7 cellular contexts compared by ENCODE assay signal in the genomic region with DNA sequence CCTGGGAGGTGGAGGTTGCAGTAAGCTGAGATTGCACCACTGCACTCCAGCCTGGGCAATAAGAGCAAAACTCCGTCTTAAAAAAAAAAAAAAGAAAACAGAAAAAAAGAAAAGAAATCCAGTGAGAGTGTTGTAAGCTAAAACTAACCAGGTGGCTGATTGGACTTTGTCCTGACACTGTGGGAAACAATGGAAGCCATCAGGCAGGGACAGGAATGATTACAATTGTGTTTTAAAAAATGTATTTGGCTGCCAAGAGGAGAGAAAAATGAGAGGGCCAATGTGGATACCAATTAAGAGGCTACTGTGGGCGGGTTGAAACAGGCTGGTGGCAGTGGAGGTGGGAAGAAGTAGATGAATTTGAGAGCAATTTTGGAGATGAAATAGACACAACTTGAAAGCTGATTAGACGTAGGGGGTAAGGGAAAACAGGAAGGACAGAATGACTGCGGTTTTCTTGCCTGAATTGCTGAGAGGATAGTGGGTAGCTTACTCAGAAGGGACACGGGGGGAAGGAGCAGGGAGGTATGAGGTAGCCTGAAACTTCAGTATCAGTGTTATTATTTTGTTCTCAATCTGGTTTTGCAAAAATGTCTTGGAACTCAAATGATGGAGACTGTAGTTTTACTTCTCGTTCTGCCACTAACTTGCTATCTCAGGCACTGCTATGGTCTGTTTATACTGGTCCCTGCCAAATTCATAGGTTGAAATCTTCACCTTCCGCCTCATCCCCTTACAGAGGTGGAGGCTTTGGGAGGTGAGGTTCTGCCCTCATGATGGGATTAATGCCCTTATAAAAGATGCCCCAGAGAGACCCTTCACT. TPM values are rescaled to one million over a fixed set of nuclear protein-coding genes. Genes with fewer than 3 reads are reported as not detected.
DNase-seq lines count a peak whose midpoint lies in the region; ATAC-seq and TF ChIP-seq lines count a peak whose summit lies in the region.

No MANE protein-coding gene starts in this region.

- DNase-seq in activated B cell treated with CpG ODN at 0.5 μM for 24 hours (no peak), trophoblast cell (no peak), GM13977 (ENCODE audit: low spot score) (no peak)

- ATAC-seq in GM18858 (IDR thresholded peaks at IDR 0.05; ENCODE audit: unreplicated experiment) = peak; percentile 49
- ATAC-seq in activated B cell treated with CpG ODN at 0.5 μM for 24 hours (ENCODE audit: low read depth) = peak; percentile 70
- no peak for ATAC-seq in HG03520 (IDR thresholded peaks at IDR 0.05; ENCODE audit: unreplicated experiment)
- ATAC-seq in HG03378 (IDR thresholded peaks at IDR 0.05; ENCODE audit: unreplicated experiment) = no peak

- no peaks in the 10 kb centered on the region for H3K9me3 Mint-ChIP-seq in activated B cell treated with CpG ODN at 0.5 μM for 24 hours

- H2BK5ac ChIP-seq in trophoblast cell (ENCODE audit: low read depth, low read length, poor library complexity) = no peak overlapping the region

- H3K9me3 ChIP-seq in trophoblast cell (ENCODE audit: insufficient read depth, low read depth, low read length) = no peaks in the 10 kb centered on the region

- no peak overlapping the region for H2BK120ac ChIP-seq in trophoblast cell (ENCODE audit: insufficient read depth, low read length, poor library complexity)

- H3K9ac ChIP-seq in trophoblast cell (ENCODE audit: low read length) = no peak overlapping the region

- TF ChIP-seq CTCF in activated B cell treated with CpG ODN at 0.5 μM for 24 hours (IDR thresholded peaks at IDR 0.05) = no peak
- no peak for TF ChIP-seq CTCF in GM13977 (IDR thresholded peaks at IDR 0.05; ENCODE audit: extremely low read depth, insufficient read depth, missing control alignments)

- peak overlapping the region; percentile 33 for H3K4me3 Mint-ChIP-seq in activated B cell treated with CpG ODN at 0.5 μM for 24 hours

- no peak overlapping the region for H3K14ac ChIP-seq in trophoblast cell (ENCODE audit: low read length)

- H3K79me1 ChIP-seq in trophoblast cell (ENCODE audit: low read length) = no peaks in the 10 kb centered on the region

- peaks cover 5 to 13% of the 10 kb centered on the region in 2 experiments for H3K4me1 ChIP-seq in trophoblast cell (ENCODE audit: control insufficient read depth in 1 of 2, insufficient read depth in 2 of 2, low read length in 2 of 2)

- TF ChIP-seq EP300 in Ishikawa (IDR thresholded peaks at IDR 0.05; ENCODE audit: borderline replicate concordance) = peak; percentile 28; the same call in 1 of the 2 replicates

- no CpG with 5 or more reads among the region's 7 CpGs for WGBS in trophoblast cell (ENCODE audit: extremely low coverage, insufficient coverage, insufficient read length)

- no peak overlapping the region for H3K27ac ChIP-seq in trophoblast cell (ENCODE audit: low read depth, low read length)

- intact Hi-C loops in activated B cell treated with CpG ODN at 0.5 μM for 24 hours (cut with micrococcal nuclease) = loop anchor here (1.0 to 5.0 kb wide), 4 partner anchors 12 to 37 kb away; no protein-coding TSS in a partner anchor

- H3K4ac ChIP-seq in trophoblast cell (ENCODE audit: low read depth, low read length) = no peak overlapping the region

- POLR2A ChIA-PET in activated B cell treated with CpG ODN at 0.5 μM for 24 hours (lab: Charles Lee) = interaction anchor here (0.6 to 2.7 kb wide), 12 partner anchors 12 to 309 kb away, joined by 3 to 14 read pairs (median 5); no protein-coding TSS in a partner anchor

- H3K27me3 Mint-ChIP-seq in activated B cell treated with CpG ODN at 0.5 μM for 24 hours = no peaks in the 10 kb centered on the region

- no peak for TF ChIP-seq RAD21 in Ishikawa (IDR thresholded peaks at IDR 0.05; ENCODE audit: low read depth)

- H3K4me2 ChIP-seq in trophoblast cell (ENCODE audit: low read length) = no peak overlapping the region

- no peak overlapping the region for H4K8ac ChIP-seq in trophoblast cell (ENCODE audit: low read depth, low read length)

- H3K27ac Mint-ChIP-seq in activated B cell treated with CpG ODN at 0.5 μM for 24 hours = peak overlapping the region; percentile 85

- H2AK5ac ChIP-seq in trophoblast cell (ENCODE audit: low read length) = no peak overlapping the region

- peak overlapping the region; percentile 55 for H2BK12ac ChIP-seq in trophoblast cell (ENCODE audit: low read length)

- no peak overlapping the region for H3K23ac ChIP-seq in trophoblast cell (ENCODE audit: low read length)

- no peaks in the 10 kb centered on the region for H3K79me2 ChIP-seq in trophoblast cell (ENCODE audit: control insufficient read depth, insufficient read depth, low read length, poor library complexity)

- H3K27me3 ChIP-seq in trophoblast cell (ENCODE audit: insufficient read depth, low read length) = no peaks in the 10 kb centered on the region

- CTCF ChIA-PET in activated B cell treated with CpG ODN at 0.5 μM for 24 hours (lab: Charles Lee) = interaction anchor here (1.3 to 1.4 kb wide), 2 partner anchors 15 to 20 kb away, joined by 3 to 5 read pairs; no protein-coding TSS in a partner anchor

- no peak overlapping the region for H3K4me3 ChIP-seq in trophoblast cell (ENCODE audit: low read depth, low read length)

- in situ Hi-C loops in GM13977 (cut with MboI; ENCODE audit: low pct_unique_long_range_greater_than_20kb, low sequenced_read_pairs, unreplicated experiment) = no loop called here

- H3K18ac ChIP-seq in trophoblast cell (ENCODE audit: low read length) = no peak overlapping the region

- no peak overlapping the region for H4K12ac ChIP-seq in trophoblast cell (ENCODE audit: low read depth, low read length)

- H4K91ac ChIP-seq in trophoblast cell (ENCODE audit: low read depth, low read length) = no peak overlapping the region

- H2AFZ ChIP-seq in trophoblast cell (ENCODE audit: insufficient read depth, low read length, poor library complexity) = no peak overlapping the region

- peaks cover 77% of the 10 kb centered on the region for H3K4me1 Mint-ChIP-seq in activated B cell treated with CpG ODN at 0.5 μM for 24 hours

- no peaks in the 10 kb centered on the region for H3K36me3 ChIP-seq in trophoblast cell (ENCODE audit: control insufficient read depth in 1 of 2, insufficient read depth in 2 of 2, low read length in 2 of 2)

- no peaks in the 10 kb centered on the region for H3K36me3 Mint-ChIP-seq in activated B cell treated with CpG ODN at 0.5 μM for 24 hours (ENCODE audit: low read depth)

TF ChIP-seq in Ishikawa, 13 proteins besides CTCF, POLR2A, EP300 and RAD21:
- TF ChIP-seq CEBPB (IDR thresholded peaks at IDR 0.05) (no peak), YY1 (IDR thresholded peaks at IDR 0.05; ENCODE audit: low read depth) (no peak), FOXM1 (IDR thresholded peaks at IDR 0.05; ENCODE audit: borderline replicate concordance, low read depth) (no peak)
- TF ChIP-seq, protein P1, sequence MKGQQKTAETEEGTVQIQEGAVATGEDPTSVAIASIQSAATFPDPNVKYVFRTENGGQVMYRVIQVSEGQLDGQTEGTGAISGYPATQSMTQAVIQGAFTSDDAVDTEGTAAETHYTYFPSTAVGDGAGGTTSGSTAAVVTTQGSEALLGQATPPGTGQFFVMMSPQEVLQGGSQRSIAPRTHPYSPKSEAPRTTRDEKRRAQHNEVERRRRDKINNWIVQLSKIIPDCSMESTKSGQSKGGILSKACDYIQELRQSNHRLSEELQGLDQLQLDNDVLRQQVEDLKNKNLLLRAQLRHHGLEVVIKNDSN (IDR thresholded peaks at IDR 0.05) = no peak
- TF ChIP-seq, protein P2, sequence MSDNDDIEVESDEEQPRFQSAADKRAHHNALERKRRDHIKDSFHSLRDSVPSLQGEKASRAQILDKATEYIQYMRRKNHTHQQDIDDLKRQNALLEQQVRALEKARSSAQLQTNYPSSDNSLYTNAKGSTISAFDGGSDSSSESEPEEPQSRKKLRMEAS (IDR thresholded peaks at IDR 0.05) = no peak
- TF ChIP-seq, protein P3, sequence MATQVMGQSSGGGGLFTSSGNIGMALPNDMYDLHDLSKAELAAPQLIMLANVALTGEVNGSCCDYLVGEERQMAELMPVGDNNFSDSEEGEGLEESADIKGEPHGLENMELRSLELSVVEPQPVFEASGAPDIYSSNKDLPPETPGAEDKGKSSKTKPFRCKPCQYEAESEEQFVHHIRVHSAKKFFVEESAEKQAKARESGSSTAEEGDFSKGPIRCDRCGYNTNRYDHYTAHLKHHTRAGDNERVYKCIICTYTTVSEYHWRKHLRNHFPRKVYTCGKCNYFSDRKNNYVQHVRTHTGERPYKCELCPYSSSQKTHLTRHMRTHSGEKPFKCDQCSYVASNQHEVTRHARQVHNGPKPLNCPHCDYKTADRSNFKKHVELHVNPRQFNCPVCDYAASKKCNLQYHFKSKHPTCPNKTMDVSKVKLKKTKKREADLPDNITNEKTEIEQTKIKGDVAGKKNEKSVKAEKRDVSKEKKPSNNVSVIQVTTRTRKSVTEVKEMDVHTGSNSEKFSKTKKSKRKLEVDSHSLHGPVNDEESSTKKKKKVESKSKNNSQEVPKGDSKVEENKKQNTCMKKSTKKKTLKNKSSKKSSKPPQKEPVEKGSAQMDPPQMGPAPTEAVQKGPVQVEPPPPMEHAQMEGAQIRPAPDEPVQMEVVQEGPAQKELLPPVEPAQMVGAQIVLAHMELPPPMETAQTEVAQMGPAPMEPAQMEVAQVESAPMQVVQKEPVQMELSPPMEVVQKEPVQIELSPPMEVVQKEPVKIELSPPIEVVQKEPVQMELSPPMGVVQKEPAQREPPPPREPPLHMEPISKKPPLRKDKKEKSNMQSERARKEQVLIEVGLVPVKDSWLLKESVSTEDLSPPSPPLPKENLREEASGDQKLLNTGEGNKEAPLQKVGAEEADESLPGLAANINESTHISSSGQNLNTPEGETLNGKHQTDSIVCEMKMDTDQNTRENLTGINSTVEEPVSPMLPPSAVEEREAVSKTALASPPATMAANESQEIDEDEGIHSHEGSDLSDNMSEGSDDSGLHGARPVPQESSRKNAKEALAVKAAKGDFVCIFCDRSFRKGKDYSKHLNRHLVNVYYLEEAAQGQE (IDR thresholded peaks at IDR 0.05; ENCODE audit: low read depth) = no peak

RNA-seq across cellular contexts. Expression of a gene that starts 45.6 kb away (rescaled TPM):
- 0.16 TPM in 1 of 2 replicates, not detected in the other for total RNA-seq in activated B cell treated with CpG ODN at 0.5 μM for 24 hours
- 0.10 and 0.17 TPM in 2 replicates for polyA plus RNA-seq in trophoblast cell (2013)

Comparison
In these comparisons a context has a peak if more than half of its experiments do, and no peak if none do; other contexts are left out.
1. ATAC-seq: peak in GM18858 (single experiment) and activated B cell treated with CpG ODN at 0.5 μM for 24 hours (single experiment); none in HG03520 (single experiment) and HG03378 (single experiment).